In genomic region chr12:50947932-50948331, GRCh38 we compare ENCODE assay signal across 20 cellular contexts. TPM values are rescaled to one million over a fixed set of nuclear protein-coding genes. Genes with fewer than 3 reads are reported as not detected.
DNase-seq lines count a peak whose midpoint lies in the region; ATAC-seq and TF ChIP-seq lines count a peak whose summit lies in the region.
"Had no signal": no experiment of that assay in that cellular context is flagged by ENCODE, and none has a peak within 500 bp of the region (broad histone marks: within the 10 kb centered on the region; RNA-seq: fewer than 3 reads in every experiment).

No MANE protein-coding gene starts in this region.

- H3K9me3 ChIP-seq in BLaER1 (no peaks in the 10 kb centered on the region), osteoblast (ENCODE audit: low read depth, low read length) (no peaks in the 10 kb centered on the region)
- H3K9me3 ChIP-seq: A549 had no signal

- H3K4me2 ChIP-seq in BLaER1 (peak overlapping the region; percentile 5; the same call in 1 of the 2 replicates), osteoblast (ENCODE audit: insufficient read depth, low read length) (no peak overlapping the region)
- H3K4me2 ChIP-seq: A549 had no signal

- H3K27ac ChIP-seq in BLaER1 (no peak overlapping the region), osteoblast (ENCODE audit: low read depth, low read length) (no peak overlapping the region)
- H3K27ac ChIP-seq: 22Rv1, A549 had no signal

- H3K27me3 ChIP-seq in BLaER1: no peaks in the 10 kb centered on the region
- H3K27me3 ChIP-seq in osteoblast (ENCODE audit: insufficient read depth, low read length): no peaks in the 10 kb centered on the region

- no peak for ATAC-seq in stimulated activated naive B cell treated with anti-CD40 and anti-IgM and Interleukin-4, amounts not matched to agents 10 μg/mL and 1 μg/mL and 100 μg/mL, for 72 hours (replicated peaks)
- no peak for ATAC-seq in HG03439 (IDR thresholded peaks at IDR 0.05; ENCODE audit: unreplicated experiment)
- ATAC-seq: A549, HepG2 had no signal

- H3K79me2 ChIP-seq in osteoblast (ENCODE audit: insufficient read depth, low read length): no peaks in the 10 kb centered on the region

- no peaks in the 10 kb centered on the region; the same call in 1 of the 2 replicates for H3K36me3 ChIP-seq in BLaER1
- H3K36me3 ChIP-seq in osteoblast (ENCODE audit: insufficient read depth, low read length): no peaks in the 10 kb centered on the region

- H3K9ac ChIP-seq in BLaER1: no peak overlapping the region

- H3K27me3 Mint-ChIP-seq in chondrocyte (ENCODE audit: low read depth): no peaks in the 10 kb centered on the region
- no peaks in the 10 kb centered on the region for H3K27me3 Mint-ChIP-seq in stimulated activated naive B cell treated with anti-CD40 and anti-IgM and Interleukin-4, amounts not matched to agents 10 μg/mL and 1 μg/mL and 100 μg/mL, for 72 hours
- peaks cover 2% of the 10 kb centered on the region for H3K27me3 Mint-ChIP-seq in activated CD4-positive, alpha-beta T cell treated with anti-CD3 and anti-CD28 coated beads, Interleukin-2, amount 10 ng/mL, durations not matched to agents 24 days and 14 days
- H3K27me3 Mint-ChIP-seq: CD4-positive, alpha-beta memory T cell; IgD-negative memory B cell had no signal

- H3K4me1 ChIP-seq in BLaER1: 0 out of 2 replicates have a peak, but pooled peaks cover 4% of the 10 kb centered on the region
- H3K4me1 ChIP-seq in osteoblast (ENCODE audit: insufficient read depth, low read length): peaks cover 5% of the 10 kb centered on the region
- H3K4me1 ChIP-seq: A549 had no signal

- H3K4me1 Mint-ChIP-seq in chondrocyte (ENCODE audit: low read depth): peaks cover 17% of the 10 kb centered on the region
- H3K4me1 Mint-ChIP-seq in stimulated activated naive B cell treated with anti-CD40 and anti-IgM and Interleukin-4, amounts not matched to agents 10 μg/mL and 1 μg/mL and 100 μg/mL, for 72 hours: peaks cover 0 to 2% of the 10 kb centered on the region in 2 donors
- no peaks in the 10 kb centered on the region for H3K4me1 Mint-ChIP-seq in activated CD4-positive, alpha-beta T cell treated with anti-CD3 and anti-CD28 coated beads, Interleukin-2, amount 10 ng/mL, durations not matched to agents 24 days and 14 days
- H3K4me1 Mint-ChIP-seq: CD4-positive, alpha-beta memory T cell had no signal

- H3K4me3 ChIP-seq in BLaER1 (no peak overlapping the region), osteoblast (ENCODE audit: insufficient read depth, low read length) (no peak overlapping the region)
- H3K4me3 ChIP-seq: A549 had no signal

- no peaks in the 10 kb centered on the region for H4K20me1 ChIP-seq in BLaER1
- no peaks in the 10 kb centered on the region for H4K20me1 ChIP-seq in osteoblast (ENCODE audit: insufficient read depth, low read length)

- no peak overlapping the region for H2AFZ ChIP-seq in osteoblast (ENCODE audit: low read length)

- H3K36me3 Mint-ChIP-seq in chondrocyte (ENCODE audit: low read depth): peaks cover 3% of the 10 kb centered on the region
- peaks cover 1 to 3% of the 10 kb centered on the region in 2 donors for H3K36me3 Mint-ChIP-seq in stimulated activated naive B cell treated with anti-CD40 and anti-IgM and Interleukin-4, amounts not matched to agents 10 μg/mL and 1 μg/mL and 100 μg/mL, for 72 hours
- H3K36me3 Mint-ChIP-seq in activated CD4-positive, alpha-beta T cell treated with anti-CD3 and anti-CD28 coated beads, Interleukin-2, amount 10 ng/mL, durations not matched to agents 24 days and 14 days (ENCODE audit: low read depth): peaks cover 3% of the 10 kb centered on the region
- H3K36me3 Mint-ChIP-seq: CD14-positive monocyte had no signal

- intact Hi-C loops in posterior cingulate gyrus (cut with DNase I): no loop called here
- intact Hi-C loops in activated CD4-positive, alpha-beta T cell treated with anti-CD3 and anti-CD28 coated beads, Interleukin-2, amount 10 ng/mL, durations not matched to agents 24 days and 14 days (cut with micrococcal nuclease): no loop called here

- H3K4me3 Mint-ChIP-seq in chondrocyte (ENCODE audit: unreplicated experiment): no peak overlapping the region
- H3K4me3 Mint-ChIP-seq in stimulated activated naive B cell treated with anti-CD40 and anti-IgM and Interleukin-4, amounts not matched to agents 10 μg/mL and 1 μg/mL and 100 μg/mL, for 72 hours: no peak overlapping the region
- H3K4me3 Mint-ChIP-seq in activated CD4-positive, alpha-beta T cell treated with anti-CD3 and anti-CD28 coated beads, Interleukin-2, amount 10 ng/mL, durations not matched to agents 24 days and 14 days: no peak overlapping the region
- H3K4me3 Mint-ChIP-seq: CD14-positive monocyte; CD4-positive, alpha-beta memory T cell; H9; IgD-negative memory B cell had no signal

- no peak for DNase-seq in chondrocyte (ENCODE audit: low spot score)
- peak; percentile 52 for DNase-seq in osteoblast (ENCODE audit: insufficient read length, low spot score, missing footprints)
- DNase-seq in stimulated activated naive B cell treated with anti-CD40 and anti-IgM and Interleukin-4, amounts not matched to agents 10 μg/mL and 1 μg/mL and 100 μg/mL, for 72 hours: no peak
- no peak for DNase-seq in posterior cingulate gyrus
- DNase-seq in activated CD4-positive, alpha-beta T cell treated with anti-CD3 and anti-CD28 coated beads, Interleukin-2, amount 10 ng/mL, durations not matched to agents 24 days and 14 days: no peak
- DNase-seq: AML-193; CD4-positive, alpha-beta memory T cell; DMS153; DMS79; GDM1; H9 had no signal

- peak overlapping the region; percentile 58 for H3K27ac Mint-ChIP-seq in chondrocyte (ENCODE audit: unreplicated experiment)
- peak overlapping the region; percentile 9 for H3K27ac Mint-ChIP-seq in stimulated activated naive B cell treated with anti-CD40 and anti-IgM and Interleukin-4, amounts not matched to agents 10 μg/mL and 1 μg/mL and 100 μg/mL, for 72 hours
- no peak overlapping the region for H3K27ac Mint-ChIP-seq in activated CD4-positive, alpha-beta T cell treated with anti-CD3 and anti-CD28 coated beads, Interleukin-2, amount 10 ng/mL, durations not matched to agents 24 days and 14 days
- H3K27ac Mint-ChIP-seq: CD14-positive monocyte, H9, IgD-negative memory B cell had no signal

- TF ChIP-seq CTCF in chondrocyte (IDR thresholded peaks at IDR 0.05) (no peak), osteoblast (IDR thresholded peaks at IDR 0.05; ENCODE audit: extremely low read depth, low read depth, low read length) (no peak)

- no peaks in the 10 kb centered on the region for H3K9me3 Mint-ChIP-seq in chondrocyte (ENCODE audit: low read depth)
- peaks cover 0 to 1% of the 10 kb centered on the region in 2 donors for H3K9me3 Mint-ChIP-seq in stimulated activated naive B cell treated with anti-CD40 and anti-IgM and Interleukin-4, amounts not matched to agents 10 μg/mL and 1 μg/mL and 100 μg/mL, for 72 hours
- peaks cover 7% of the 10 kb centered on the region for H3K9me3 Mint-ChIP-seq in activated CD4-positive, alpha-beta T cell treated with anti-CD3 and anti-CD28 coated beads, Interleukin-2, amount 10 ng/mL, durations not matched to agents 24 days and 14 days
- H3K9me3 Mint-ChIP-seq: CD14-positive monocyte, IgD-negative memory B cell had no signal

RNA-seq across cellular contexts. Expression of gene HIGD1C, which starts 4.4 kb away (rescaled TPM):
- not detected in 3 replicates for total RNA-seq in chondrocyte
- not detected in 2 replicates for total RNA-seq in osteoblast
- not detected in 2 replicates for total RNA-seq in activated CD4-positive, alpha-beta T cell treated with anti-CD3 and anti-CD28 coated beads, Interleukin-2, amount 10 ng/mL, durations not matched to agents 24 days and 14 days
- total RNA-seq: CD4-positive, alpha-beta memory T cell; Daoy; H1; H9; HepG2 had no signal
